ENCODE assay signal across 8 cellular contexts in the genomic region with DNA sequence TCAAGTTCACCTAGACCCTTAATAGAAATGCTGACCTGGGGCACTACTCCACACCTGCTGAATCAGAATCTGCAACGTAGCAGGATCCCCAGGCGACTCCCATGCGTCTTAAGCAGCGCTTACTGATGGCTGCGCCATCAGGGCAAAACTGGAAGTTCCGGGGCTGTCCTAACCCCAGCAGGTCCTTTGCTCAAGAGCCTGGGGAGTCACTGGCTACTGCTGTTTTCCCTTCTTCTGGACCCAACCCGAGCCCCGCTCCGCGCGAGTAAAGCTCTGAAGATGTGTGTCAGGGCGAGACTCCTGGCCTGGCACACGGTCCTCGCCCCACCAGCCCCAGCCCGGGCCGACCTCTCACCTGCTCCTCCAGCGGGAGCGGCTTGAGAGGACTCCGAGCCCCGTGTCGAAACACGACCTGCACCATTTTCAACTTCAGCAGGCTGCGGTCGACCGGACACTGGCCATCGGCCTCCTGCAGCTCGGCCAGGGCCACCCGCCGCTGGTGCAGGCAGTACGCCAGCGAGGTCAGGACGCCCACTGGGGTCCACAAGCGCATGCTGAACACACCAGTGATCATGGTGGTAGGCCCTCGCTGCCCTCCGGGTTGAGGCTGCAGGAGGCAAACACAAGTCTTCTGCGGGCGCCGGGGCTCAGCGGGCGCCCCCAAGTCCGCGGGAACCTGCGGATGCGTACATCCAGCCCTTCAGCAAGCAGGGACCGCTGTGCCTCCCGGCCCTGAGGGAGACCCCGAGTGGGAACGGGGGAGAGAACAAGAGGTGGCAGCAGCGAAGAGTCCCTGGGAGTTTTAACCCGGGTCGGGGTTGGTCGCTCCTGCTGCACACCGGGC. TPM values are rescaled to one million over a fixed set of nuclear protein-coding genes. Genes with fewer than 3 reads are reported as not detected.
DNase-seq lines count a peak whose midpoint lies in the region; ATAC-seq and TF ChIP-seq lines count a peak whose summit lies in the region.

No MANE protein-coding gene starts in this region.

- H3K27ac Mint-ChIP-seq in CD4-positive, alpha-beta memory T cell: peak overlapping the region; percentile 86 to 97 (median 93)
- H3K27ac Mint-ChIP-seq in activated naive CD4-positive, alpha-beta T cell treated with anti-CD3 and anti-CD28 coated beads, Interleukin-2, amount 10 ng/mL, durations not matched to agents 7 days and 5 days: peak overlapping the region; percentile 89

- DNase-seq in CD4-positive, alpha-beta memory T cell: peak; percentile 29 to 52 (median 39)
- DNase-seq in RKO (ENCODE audit: low spot score) (peak; percentile 82), head of caudate nucleus (peak; percentile 27 to 81 (median 49)), osteoblast (ENCODE audit: insufficient read length, low spot score, missing footprints) (peak; percentile 83), uterus (peak; percentile 37 to 44)
- peak; percentile 60 for DNase-seq in activated naive CD4-positive, alpha-beta T cell treated with anti-CD3 and anti-CD28 coated beads, Interleukin-2, amount 10 ng/mL, durations not matched to agents 7 days and 5 days

- no peak for TF ChIP-seq CTCF in osteoblast (IDR thresholded peaks at IDR 0.05; ENCODE audit: extremely low read depth, low read depth, low read length)
- no peak for TF ChIP-seq CTCF in uterus (IDR thresholded peaks at IDR 0.05)

- CTCF ChIA-PET in CD4-positive, alpha-beta memory T cell (lab: Charles Lee; ENCODE audit: partially characterized antibody): interaction anchor here (1.0 to 1.6 kb wide), 3 partner anchors 10 to 32 kb away, joined by 3 to 5 read pairs (median 4); no protein-coding TSS in a partner anchor
- CTCF ChIA-PET in activated naive CD4-positive, alpha-beta T cell treated with anti-CD3 and anti-CD28 coated beads, Interleukin-2, amount 10 ng/mL, durations not matched to agents 7 days and 5 days (lab: Charles Lee): interaction anchor here (1.1 kb wide), 1 partner anchor 17 kb away, joined by 3 read pairs; no protein-coding TSS in a partner anchor

- intact Hi-C loops in CD4-positive, alpha-beta memory T cell (cut with micrococcal nuclease): loop anchor here (1.0 to 2.0 kb wide), 4 partner anchors 29 to 128 kb away; a partner anchor contains a TSS
- intact Hi-C loops in head of caudate nucleus (cut with DNase I): no loop called here
- intact Hi-C loops in uterus (cut with DNase I; ENCODE audit: low total_unique reads): no loop called here

- H3K9me3 ChIP-seq in CD4-positive, alpha-beta memory T cell (ENCODE audit: control insufficient read depth in 1 of 2, low read length in 2 of 2): no peaks in the 10 kb centered on the region
- no peaks in the 10 kb centered on the region for H3K9me3 ChIP-seq in osteoblast (ENCODE audit: low read depth, low read length)
- H3K9me3 ChIP-seq in uterus: no peaks in the 10 kb centered on the region

- H3K4me1 ChIP-seq in CD4-positive, alpha-beta memory T cell (ENCODE audit: insufficient read depth, low read length): peaks cover 14% of the 10 kb centered on the region
- peaks cover 11% of the 10 kb centered on the region for H3K4me1 ChIP-seq in osteoblast (ENCODE audit: insufficient read depth, low read length)
- H3K4me1 ChIP-seq in uterus: no peaks in the 10 kb centered on the region

- ATAC-seq in GM19328 (IDR thresholded peaks at IDR 0.05; ENCODE audit: unreplicated experiment) (peak; percentile 35), HG03442 (IDR thresholded peaks at IDR 0.05; ENCODE audit: unreplicated experiment) (peak; percentile 36)

- peak overlapping the region; percentile 79 to 91 for H3K4me3 ChIP-seq in CD4-positive, alpha-beta memory T cell (ENCODE audit: low read length in 2 of 2)
- peak overlapping the region; percentile 84 for H3K4me3 ChIP-seq in osteoblast (ENCODE audit: insufficient read depth, low read length)
- H3K4me3 ChIP-seq in uterus: peak overlapping the region; percentile 59 to 69

- H3K4me1 Mint-ChIP-seq in CD4-positive, alpha-beta memory T cell: peaks cover 17 to 34% (median 22%) of the 10 kb centered on the region in 4 donors
- peaks cover 22% of the 10 kb centered on the region for H3K4me1 Mint-ChIP-seq in activated naive CD4-positive, alpha-beta T cell treated with anti-CD3 and anti-CD28 coated beads, Interleukin-2, amount 10 ng/mL, durations not matched to agents 7 days and 5 days

- no peaks in the 10 kb centered on the region for H4K20me1 ChIP-seq in osteoblast (ENCODE audit: insufficient read depth, low read length)

- H3K27me3 ChIP-seq in CD4-positive, alpha-beta memory T cell (ENCODE audit: insufficient read depth, low read length): no peaks in the 10 kb centered on the region
- H3K27me3 ChIP-seq in osteoblast (ENCODE audit: insufficient read depth, low read length) (no peaks in the 10 kb centered on the region), uterus (no peaks in the 10 kb centered on the region)

- peak overlapping the region; percentile 95 for H2AFZ ChIP-seq in osteoblast (ENCODE audit: low read length)

- H3K27ac ChIP-seq in CD4-positive, alpha-beta memory T cell (ENCODE audit: low read depth, low read length): peak overlapping the region; percentile 70
- H3K27ac ChIP-seq in osteoblast (ENCODE audit: low read depth, low read length) (peak overlapping the region; percentile 32), uterus (peak overlapping the region; percentile 77 to 83)

- TF ChIP-seq POLR2A in uterus (IDR thresholded peaks at IDR 0.05): no peak

- peaks cover 0 to 12% of the 10 kb centered on the region in 2 donors for H3K36me3 Mint-ChIP-seq in CD4-positive, alpha-beta memory T cell
- peaks cover 2% of the 10 kb centered on the region for H3K36me3 Mint-ChIP-seq in activated naive CD4-positive, alpha-beta T cell treated with anti-CD3 and anti-CD28 coated beads, Interleukin-2, amount 10 ng/mL, durations not matched to agents 7 days and 5 days

- H3K79me2 ChIP-seq in osteoblast (ENCODE audit: insufficient read depth, low read length): peaks cover 6% of the 10 kb centered on the region

- POLR2A ChIA-PET in CD4-positive, alpha-beta memory T cell (lab: Charles Lee; ENCODE audit: partially characterized antibody): interaction anchor here (0.8 to 2.5 kb wide), 9 partner anchors 9 to 129 kb away, joined by 3 to 18 read pairs (median 4); a partner anchor contains a TSS

- peak overlapping the region; percentile 83 for H3K4me2 ChIP-seq in osteoblast (ENCODE audit: insufficient read depth, low read length)

- H3K4me3 Mint-ChIP-seq in CD4-positive, alpha-beta memory T cell: peak overlapping the region; percentile 96 to 99 (median 97)
- peak overlapping the region; percentile 95 for H3K4me3 Mint-ChIP-seq in activated naive CD4-positive, alpha-beta T cell treated with anti-CD3 and anti-CD28 coated beads, Interleukin-2, amount 10 ng/mL, durations not matched to agents 7 days and 5 days

- no peaks in the 10 kb centered on the region for H3K36me3 ChIP-seq in CD4-positive, alpha-beta memory T cell (ENCODE audit: insufficient read depth, low read length)
- no peaks in the 10 kb centered on the region for H3K36me3 ChIP-seq in osteoblast (ENCODE audit: insufficient read depth, low read length)
- no peaks in the 10 kb centered on the region for H3K36me3 ChIP-seq in uterus

- no peaks in the 10 kb centered on the region for H3K9me3 Mint-ChIP-seq in CD4-positive, alpha-beta memory T cell
- H3K9me3 Mint-ChIP-seq in activated naive CD4-positive, alpha-beta T cell treated with anti-CD3 and anti-CD28 coated beads, Interleukin-2, amount 10 ng/mL, durations not matched to agents 7 days and 5 days: no peaks in the 10 kb centered on the region

- H3K27me3 Mint-ChIP-seq in CD4-positive, alpha-beta memory T cell: peaks cover 0 to 4% of the 10 kb centered on the region in 2 donors
- H3K27me3 Mint-ChIP-seq in activated naive CD4-positive, alpha-beta T cell treated with anti-CD3 and anti-CD28 coated beads, Interleukin-2, amount 10 ng/mL, durations not matched to agents 7 days and 5 days: peaks cover 19% of the 10 kb centered on the region

RNA-seq across cellular contexts. Expression of a gene that starts 0.6 kb away (rescaled TPM):
- 10 to 100 TPM; 22.0 to 22.7 TPM for total RNA-seq in CD4-positive, alpha-beta memory T cell
- polyA plus RNA-seq in CD4-positive, alpha-beta memory T cell: 10 to 100 TPM; 15.4 to 18.3 TPM
- total RNA-seq in osteoblast (6.9 and 9.1 TPM in 2 replicates), uterus (10 to 100 TPM in 2 of 4 donors, 1 to 10 TPM in 2; 3.6 to 29.3 (median 9.7) TPM)

Comparison
In these comparisons a context has a peak if more than half of its experiments do, and no peak if none do; other contexts are left out.
1. Peak in every context shown above with its lines: DNase-seq, ATAC-seq, H3K4me3 ChIP-seq and H3K27ac ChIP-seq.